Comparison of ENCODE assay signal across 13 cellular contexts in genomic region chr20:50121858-50122271, GRCh38. TPM values are rescaled to one million over a fixed set of nuclear protein-coding genes. Genes with fewer than 3 reads are reported as not detected.
DNase-seq lines count a peak whose midpoint lies in the region; ATAC-seq and TF ChIP-seq lines count a peak whose summit lies in the region.
"Had no signal": no experiment of that assay in that cellular context is flagged by ENCODE, and none has a peak within 500 bp of the region (broad histone marks: within the 10 kb centered on the region; RNA-seq: fewer than 3 reads in every experiment).

No MANE protein-coding gene starts in this region.

- H3K36me3 Mint-ChIP-seq in mesothelial cell of epicardium, result peaks cover 26% of the 10 kb centered on the region

- TF ChIP-seq POLR2A in adrenal gland (IDR thresholded peaks at IDR 0.05) (no peak), right lobe of liver (IDR thresholded peaks at IDR 0.05) (no peak)

- H3K27ac ChIP-seq in adrenal gland (peak overlapping the region in 3 of 5 donors; percentile 45 to 62 (median 60)), right lobe of liver (peak overlapping the region in 2 of 3 donors; percentile 56 to 84), WERI-Rb-1 (no peak overlapping the region)
- H3K27ac ChIP-seq: epithelial cell of prostate, pancreas had no signal

- peaks cover 0 to 25% of the 10 kb centered on the region in 2 donors for H3K36me3 ChIP-seq in adrenal gland (replicated peaks in 1 of 2)
- H3K36me3 ChIP-seq in right lobe of liver, result peaks cover 0 to 4% (median 0%) of the 10 kb centered on the region in 4 donors
- H3K36me3 ChIP-seq in WERI-Rb-1, result peaks cover 8% of the 10 kb centered on the region

- H3K27me3 Mint-ChIP-seq in mesothelial cell of epicardium (ENCODE audit: low read depth), result no peaks in the 10 kb centered on the region
- H3K27me3 Mint-ChIP-seq: activated CD4-positive, alpha-beta memory T cell treated with anti-CD3 and anti-CD28 coated beads, Interleukin-2, amount 10 ng/mL, durations not matched to agents 7 days and 5 days had no signal

- DNase-seq in DMS 273 treated with DMSO at 0.1 percent for 48 hours (lab: John Stamatoyannopoulos, UW), result peak; percentile 24
- DNase-seq in HPDE6-E6E7 (ENCODE audit: extremely low spot score), result peak; percentile 91
- peak in 1 of 7 donors; percentile 26 for DNase-seq in adrenal gland
- DNase-seq in right lobe of liver, result no peak
- DNase-seq in WERI-Rb-1, result no peak
- DNase-seq in HuH-7 (ENCODE audit: low spot score), result no peak
- DNase-seq in mesothelial cell of epicardium (ENCODE audit: low spot score in 2 of 2, unreplicated experiment in 2 of 2), result no peak
- DNase-seq: activated CD4-positive, alpha-beta memory T cell treated with anti-CD3 and anti-CD28 coated beads, Interleukin-2, amount 10 ng/mL, durations not matched to agents 7 days and 5 days; DMS153; pancreas; transverse colon had no signal

- H3K4me1 Mint-ChIP-seq in mesothelial cell of epicardium, result peaks cover 4% of the 10 kb centered on the region

- H3K27me3 ChIP-seq in adrenal gland (no peaks in the 10 kb centered on the region), right lobe of liver (no peaks in the 10 kb centered on the region), WERI-Rb-1 (ENCODE audit: insufficient read depth, low read depth, severe bottlenecking) (no peaks in the 10 kb centered on the region)
- H3K27me3 ChIP-seq: pancreas, transverse colon had no signal

- intact Hi-C loops in adrenal gland (cut with DNase I) (loop anchor here (5.0 kb wide), 2 partner anchors 45 to 50 kb away; no protein-coding TSS in a partner anchor), right lobe of liver (cut with DNase I) (loop anchor here in 1 of 2 donors (5.0 kb wide), 1 partner anchor 50 kb away; no protein-coding TSS in a partner anchor)

- no peaks in the 10 kb centered on the region for H3K9me3 ChIP-seq in adrenal gland (replicated peaks in 1 of 3)
- H3K9me3 ChIP-seq in right lobe of liver, result no peaks in the 10 kb centered on the region
- no peaks in the 10 kb centered on the region for H3K9me3 ChIP-seq in WERI-Rb-1 (ENCODE audit: severe bottlenecking)
- H3K9me3 ChIP-seq: pancreas, transverse colon had no signal

- H3K4me1 ChIP-seq in adrenal gland (replicated peaks in 1 of 2) (peaks cover 5 to 11% of the 10 kb centered on the region in 2 donors), right lobe of liver (peaks cover 0 to 53% (median 20%) of the 10 kb centered on the region in 4 donors)

- H3K4me3 Mint-ChIP-seq in mesothelial cell of epicardium, result no peak overlapping the region
- H3K4me3 Mint-ChIP-seq: activated CD4-positive, alpha-beta memory T cell treated with anti-CD3 and anti-CD28 coated beads, Interleukin-2, amount 10 ng/mL, durations not matched to agents 7 days and 5 days had no signal

- no peaks in the 10 kb centered on the region for H3K9me3 Mint-ChIP-seq in mesothelial cell of epicardium
- H3K9me3 Mint-ChIP-seq: activated CD4-positive, alpha-beta memory T cell treated with anti-CD3 and anti-CD28 coated beads, Interleukin-2, amount 10 ng/mL, durations not matched to agents 7 days and 5 days had no signal

- WGBS in adrenal gland, 4 donors, result 81 to 89% (median 84%) methylated on average over 3 to 4 of the region's 4 CpGs
- WGBS in right lobe of liver (ENCODE audit: insufficient coverage, low coverage, low lambda C conversion rate, missing lambda C conversion rate), result 100% methylated on average over 4 of the region's 4 CpGs

- ATAC-seq in right lobe of liver (no peak), GM21390 (IDR thresholded peaks at IDR 0.05; ENCODE audit: unreplicated experiment) (no peak)

- H3K4me3 ChIP-seq in adrenal gland (no peak overlapping the region), right lobe of liver (no peak overlapping the region), WERI-Rb-1 (ENCODE audit: low read depth, low read length) (no peak overlapping the region)
- H3K4me3 ChIP-seq: pancreas, transverse colon had no signal

- no peak overlapping the region for H3K27ac Mint-ChIP-seq in mesothelial cell of epicardium
- H3K27ac Mint-ChIP-seq: activated CD4-positive, alpha-beta memory T cell treated with anti-CD3 and anti-CD28 coated beads, Interleukin-2, amount 10 ng/mL, durations not matched to agents 7 days and 5 days had no signal

- TF ChIP-seq CTCF in adrenal gland (IDR thresholded peaks at IDR 0.05) (no peak), right lobe of liver (IDR thresholded peaks at IDR 0.05) (no peak), WERI-Rb-1 (IDR thresholded peaks at IDR 0.05; ENCODE audit: low read depth, low read length) (no peak), mesothelial cell of epicardium (IDR thresholded peaks at IDR 0.05; ENCODE audit: unreplicated experiment) (no peak)

RNA-seq across cellular contexts. Expression of gene UBE2V1, which starts 8.9 kb away (rescaled TPM):
- total RNA-seq in adrenal gland, result 100 to 1,000 TPM in 2 of 8 donors, 10 to 100 TPM in 6; 57.4 to 123 (median 79.4) TPM
- polyA plus RNA-seq in adrenal gland, result 100 to 1,000 TPM in 1 of 3 donors, 10 to 100 TPM in 2; 78.7 to 242 (median 80.0) TPM
- 10 to 100 TPM; 38.2 to 49.4 (median 44.3) TPM for total RNA-seq in right lobe of liver
- total RNA-seq in mesothelial cell of epicardium, result 134 to 139 TPM (median 138 TPM) in 3 replicates

RNA-seq across cellular contexts. Expression of gene PEDS1, which starts 31.7 kb away (rescaled TPM):
- 10 to 100 TPM; 18.7 to 39.1 (median 28.5) TPM for total RNA-seq in adrenal gland
- polyA plus RNA-seq in adrenal gland, result 10 to 100 TPM; 29.4 to 32.6 (median 30.2) TPM
- total RNA-seq in right lobe of liver, result 10 to 100 TPM in 5 of 6 experiments, 1 to 10 TPM in 1; 6.9 to 25.3 (median 13.7) TPM
- 30.3 to 32.3 TPM (median 30.3 TPM) in 3 replicates for total RNA-seq in mesothelial cell of epicardium

Comparison
In these comparisons a context has a peak if more than half of its experiments do, and no peak if none do; other contexts are left out.
1. DNase-seq: peak in DMS 273 treated with DMSO at 0.1 percent for 48 hours (single experiment) and HPDE6-E6E7 (single experiment); none in right lobe of liver (0 of 3), WERI-Rb-1 (single experiment), HuH-7 (single experiment) and mesothelial cell of epicardium (0 of 2).